ENCODE assay signal across 14 cellular contexts in the genomic region with DNA sequence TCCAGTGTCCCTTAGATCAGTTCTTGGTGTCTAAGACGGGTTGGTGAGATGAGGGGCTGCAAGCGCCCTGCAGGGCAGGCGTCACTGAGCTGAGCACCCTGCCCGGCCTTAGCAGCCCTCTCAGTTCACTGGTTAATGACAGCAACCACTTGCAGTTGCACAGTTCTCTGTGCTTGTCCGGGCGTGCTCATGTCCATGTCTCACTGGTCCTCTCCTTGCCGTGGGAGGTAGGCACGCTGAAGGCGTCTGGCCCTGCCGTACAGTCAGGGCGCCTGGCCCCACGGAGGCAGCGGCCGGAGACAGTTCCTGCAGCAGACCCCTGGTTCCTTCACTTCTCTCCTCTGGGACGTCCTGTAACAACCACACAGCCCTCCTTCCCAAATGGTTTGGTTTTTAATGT.
DNase-seq lines count a peak whose midpoint lies in the region; ATAC-seq, FAIRE-seq and TF ChIP-seq lines count a peak whose summit lies in the region.
"Had no signal": no experiment of that assay in that cellular context is flagged by ENCODE, and none has a peak within 500 bp of the region (broad histone marks: within the 10 kb centered on the region; RNA-seq: fewer than 3 reads in every experiment).

No MANE protein-coding gene starts in this region.

- H3K27me3 ChIP-seq in H1 (replicated peaks in 1 of 4; ENCODE audit: control insufficient read depth in 3 of 4, extremely low read depth in 1 of 4, insufficient read depth in 3 of 4, low read length in 3 of 4) (peaks cover 0 to 8% (median 0%) of the 10 kb centered on the region in 4 experiments; a peak in 2 of 7 replicates), left lung (peaks cover 12 to 35% of the 10 kb centered on the region in 2 donors), thyroid gland (no peaks in the 10 kb centered on the region), dorsolateral prefrontal cortex (peaks cover 0 to 25% (median 5%) of the 10 kb centered on the region in 45 donors)

- H3K27ac ChIP-seq in H1 (ENCODE audit: low read depth, low read length) = no peak overlapping the region
- H3K27ac ChIP-seq in left lung = no peak overlapping the region
- peak overlapping the region in 1 of 3 donors; percentile 45 for H3K27ac ChIP-seq in thyroid gland
- peak overlapping the region in 6 of 59 donors; percentile 4 to 47 (median 24) for H3K27ac ChIP-seq in dorsolateral prefrontal cortex
- H3K27ac ChIP-seq: PC-9 had no signal

- no peak overlapping the region for H2BK12ac ChIP-seq in H1 (ENCODE audit: low read depth, low read length)

- H2BK120ac ChIP-seq in H1 (replicated peaks; ENCODE audit: low read depth, low read length) = no peak overlapping the region

- H3K4ac ChIP-seq in H1 (replicated peaks; ENCODE audit: insufficient read length, low read depth, low read length) = no peak overlapping the region

- H2AK5ac ChIP-seq in H1 (ENCODE audit: low read depth, low read length) = 0 out of 2 replicates have a peak overlapping the region, but pooled peaks have one; percentile 5

- FAIRE-seq in H1 (lab: Jason Lieb, UNC) = no peak
- FAIRE-seq: HTR-8/SVneo had no signal

- H3K23ac ChIP-seq in H1 (ENCODE audit: insufficient read length) = no peak overlapping the region

- no peak for TF ChIP-seq CTCF in H1 (IDR thresholded peaks at IDR 0.05; ENCODE audit: control extremely low read depth in 1 of 3, insufficient read depth in 1 of 3, low read depth in 1 of 3, low read length in 3 of 3)
- no peak for TF ChIP-seq CTCF in left lung (IDR thresholded peaks at IDR 0.05)
- TF ChIP-seq CTCF in thyroid gland (IDR thresholded peaks at IDR 0.05) = no peak
- TF ChIP-seq CTCF in dorsolateral prefrontal cortex (IDR thresholded peaks at IDR 0.05 in 54 of 56, conservative IDR thresholded peaks at IDR 0.05 in 2 of 56; ENCODE audit: low read depth in 1 of 56, partially characterized antibody in 56 of 56) = no peak

- ATAC-seq in left lung = peak; percentile 57
- ATAC-seq in HG02759 (IDR thresholded peaks at IDR 0.05; ENCODE audit: unreplicated experiment) = no peak

- H3K18ac ChIP-seq in H1 (ENCODE audit: extremely low read depth, low read length) = no peak overlapping the region

- H3K79me2 ChIP-seq in H1 (ENCODE audit: control insufficient read depth in 1 of 2, insufficient read depth in 2 of 2, low read length in 2 of 2) = no peaks in the 10 kb centered on the region

- H2AFZ ChIP-seq in H1 (ENCODE audit: low read length) = no peak overlapping the region
- H2AFZ ChIP-seq: PC-9 had no signal

- no peak overlapping the region for H3K56ac ChIP-seq in H1 (replicated peaks; ENCODE audit: insufficient read length, low read depth, low read length)

- H3K9me3 ChIP-seq in H1 (ENCODE audit: insufficient read depth in 2 of 2, low read depth in 1 of 2, low read length in 1 of 2) = no peaks in the 10 kb centered on the region
- H3K9me3 ChIP-seq in left lung = no peaks in the 10 kb centered on the region
- H3K9me3 ChIP-seq in thyroid gland = no peaks in the 10 kb centered on the region

- no peaks in the 10 kb centered on the region for H4K20me1 ChIP-seq in H1 (replicated peaks in 1 of 2; ENCODE audit: control insufficient read depth in 1 of 2, insufficient read depth in 2 of 2, low read length in 2 of 2)

- TF ChIP-seq POLR2A in H1 (IDR thresholded peaks at IDR 0.05; ENCODE audit: control extremely low read depth in 1 of 2, low read depth in 2 of 2, low read length in 2 of 2) (no peak), thyroid gland (IDR thresholded peaks at IDR 0.05) (no peak)

- WGBS in H1 (ENCODE audit: extremely low coverage in 1 of 2, insufficient coverage in 1 of 2, insufficient read length in 1 of 2, insufficient replicate concordance in 2 of 2, low coverage in 1 of 2, low lambda C conversion rate in 2 of 2, missing lambda C conversion rate in 1 of 2), 2 experiments = 85% methylated on average over 15 of the region's 15 CpGs; no CpG with 5 or more reads in 1 of the 2 experiments
- WGBS in thyroid gland, 2 donors = 24 to 33% methylated on average over 12 to 14 of the region's 15 CpGs

- intact Hi-C loops in left lung (cut with DNase I) = no loop called here
- intact Hi-C loops in thyroid gland (cut with DNase I) = no loop called here
- intact Hi-C loops in dorsolateral prefrontal cortex (cut with DNase I) = no loop called here

- no peak for TF ChIP-seq RAD21 in H1 (IDR thresholded peaks at IDR 0.05 in 1 of 2, conservative IDR thresholded peaks at IDR 0.05 in 1 of 2; ENCODE audit: low read depth in 2 of 2, low read length in 2 of 2)

- no peaks in the 10 kb centered on the region for H3K23me2 ChIP-seq in H1 (ENCODE audit: low read depth, low read length)

- H2BK15ac ChIP-seq in H1 (ENCODE audit: low read length) = no peak overlapping the region

- H3K14ac ChIP-seq in H1 (ENCODE audit: insufficient read length) = no peak overlapping the region

- no peak overlapping the region for H4K5ac ChIP-seq in H1 (ENCODE audit: insufficient read length, low read depth, low read length)

- H3K4me2 ChIP-seq in H1 (ENCODE audit: insufficient read depth in 1 of 2, low read depth in 2 of 2, low read length in 2 of 2) = no peak overlapping the region
- H3K4me2 ChIP-seq: PC-9 had no signal

- peaks cover 0 to 5% (median 2%) of the 10 kb centered on the region in 4 experiments; a peak in 2 of 7 replicates for H3K4me1 ChIP-seq in H1 (replicated peaks in 1 of 4; ENCODE audit: control insufficient read depth in 3 of 4, insufficient read depth in 4 of 4, low read length in 3 of 4)
- H3K4me1 ChIP-seq in left lung = no peaks in the 10 kb centered on the region
- H3K4me1 ChIP-seq in thyroid gland = peaks cover 18 to 19% of the 10 kb centered on the region in 2 donors

- no peak for TF ChIP-seq EP300 in H1 (IDR thresholded peaks at IDR 0.05; ENCODE audit: borderline replicate concordance in 1 of 2, low read depth in 2 of 2, low read length in 2 of 2)

- no peak overlapping the region for H4K8ac ChIP-seq in H1 (ENCODE audit: extremely low read depth, insufficient read depth, low read length)

- no peaks in the 10 kb centered on the region for H3K79me1 ChIP-seq in H1 (ENCODE audit: low read depth, low read length)

- no peak overlapping the region for H2BK5ac ChIP-seq in H1 (ENCODE audit: low read depth, low read length)

- POLR2A ChIA-PET in H1 (lab: Charles Lee; ENCODE audit: partially characterized antibody) = no interaction called here

- no peak overlapping the region for H4K91ac ChIP-seq in H1 (replicated peaks; ENCODE audit: insufficient read length, low read length)

- DNase-seq in NCI-H526 treated with DMSO at 0.1 percent for 48 hours (lab: John Stamatoyannopoulos, UW) (peak; percentile 65), H1 (ENCODE audit: low read depth in 1 of 2, low spot score in 2 of 2) (peak in 1 of 2 experiments; percentile 41), left lung (no peak), thyroid gland (peak; percentile 47 to 57), dorsolateral prefrontal cortex (no peak), NCI-H2171 (lab: John Stamatoyannopoulos, UW) (no peak)
- DNase-seq: ACHN, AML-193, HCEC 1CT, NCI-H187, NCI-H82, PC-9 had no signal

- H2BK20ac ChIP-seq in H1 (ENCODE audit: low read length) = no peak overlapping the region

- no peaks in the 10 kb centered on the region for H3K36me3 ChIP-seq in H1 (ENCODE audit: control insufficient read depth in 2 of 4, insufficient read depth in 4 of 4, low read length in 3 of 4)
- no peaks in the 10 kb centered on the region for H3K36me3 ChIP-seq in left lung
- H3K36me3 ChIP-seq in thyroid gland = no peaks in the 10 kb centered on the region

- CTCF ChIA-PET in H1 (lab: Charles Lee; ENCODE audit: partially characterized antibody) = interaction anchor here (1.2 to 1.7 kb wide), 2 partner anchors 8 to 113 kb away, joined by 4 to 6 read pairs; no protein-coding TSS in a partner anchor

- H3K4me3 ChIP-seq in H1 (ENCODE audit: extremely low read depth in 1 of 4, insufficient read depth in 2 of 4, low read depth in 3 of 4, low read length in 4 of 4) = no peak overlapping the region
- H3K4me3 ChIP-seq in left lung = no peak overlapping the region
- H3K4me3 ChIP-seq in thyroid gland (replicated peaks in 1 of 3) = no peak overlapping the region
- no peak overlapping the region for H3K4me3 ChIP-seq in dorsolateral prefrontal cortex
- H3K4me3 ChIP-seq: PC-9 had no signal

- no peak overlapping the region for H3K9ac ChIP-seq in H1 (replicated peaks in 1 of 4; ENCODE audit: extremely low read depth in 1 of 4, low read depth in 3 of 4, low read length in 3 of 4)

TF ChIP-seq in H1, 55 proteins besides CTCF, POLR2A, EP300 and RAD21:
- no peak for TF ChIP-seq CBX8 (IDR thresholded peaks at IDR 0.05; ENCODE audit: borderline replicate concordance, low read depth, low read length)
TF ChIP-seq in H1: peak in this region for 0.

Comparison
In these comparisons a context has a peak if more than half of its experiments do, and no peak if none do; other contexts are left out.
1. DNase-seq: peak in NCI-H526 treated with DMSO at 0.1 percent for 48 hours (single experiment) and thyroid gland (2 of 2); none in left lung (0 of 2), dorsolateral prefrontal cortex (0 of 10) and NCI-H2171 (single experiment).